ENCODE assay signal across 12 cellular contexts in genomic region chr6:35948725-35949124, GRCh38. TPM values are rescaled to one million over a fixed set of nuclear protein-coding genes. Genes with fewer than 3 reads are reported as not detected.
DNase-seq lines count a peak whose midpoint lies in the region; ATAC-seq and TF ChIP-seq lines count a peak whose summit lies in the region.
"Had no signal": no experiment of that assay in that cellular context is flagged by ENCODE, and none has a peak within 500 bp of the region (broad histone marks: within the 10 kb centered on the region; RNA-seq: fewer than 3 reads in every experiment).

No MANE protein-coding gene starts in this region.

- H3K27ac ChIP-seq in VCaP, result no peak overlapping the region
- H3K27ac ChIP-seq: uterus had no signal

- no peak overlapping the region for H3K27ac Mint-ChIP-seq in immature natural killer cell

- no peaks in the 10 kb centered on the region for H3K4me1 Mint-ChIP-seq in immature natural killer cell

- peak; percentile 49 for TF ChIP-seq CTCF in VCaP (conservative IDR thresholded peaks at IDR 0.05)

- H3K36me3 Mint-ChIP-seq in immature natural killer cell, result no peaks in the 10 kb centered on the region

- ATAC-seq in GM18907 (IDR thresholded peaks at IDR 0.05; ENCODE audit: unreplicated experiment), result no peak

- peak; percentile 37 for DNase-seq in EL
- DNase-seq in M059J (ENCODE audit: low read depth), result peak; percentile 55
- peak; percentile 20 for DNase-seq in kidney tubule cell (ENCODE audit: low spot score)
- no peak for DNase-seq in HuH-7.5 (ENCODE audit: low spot score)
- no peak for DNase-seq in immature natural killer cell
- DNase-seq in nucleus accumbens (lab: John Stamatoyannopoulos, UW), result no peak
- DNase-seq: activated CD4-positive, alpha-beta T cell treated with anti-CD3 and anti-CD28 coated beads, Interleukin-2, amount 50 U/mL, for 48 hours; NCI-H1930; stimulated activated CD4-positive, alpha-beta T cell treated with anti-CD3 and anti-CD28 coated beads, Interleukin-2, amount 100 ng/mL, for 24 hours; uterus had no signal

- no peak overlapping the region for H3K4me3 Mint-ChIP-seq in immature natural killer cell

- peaks cover 0 to 5% (median 2%) of the 10 kb centered on the region in 3 donors for H3K27me3 Mint-ChIP-seq in immature natural killer cell (ENCODE audit: low read depth in 3 of 3)

- H3K9me3 Mint-ChIP-seq in immature natural killer cell, result no peaks in the 10 kb centered on the region

RNA-seq across cellular contexts. Expression of gene SRPK1, which starts 27.8 kb away (rescaled TPM):
- 118 and 138 TPM in 2 replicates for total RNA-seq in M059J (2014; rRNA removed; shearing (Covaris generic))
- polyA plus RNA-seq in immature natural killer cell, result 10 to 100 TPM; 34.4 to 44.7 (median 34.7) TPM

Comparison
In these comparisons a context has a peak if more than half of its experiments do, and no peak if none do; other contexts are left out.
1. DNase-seq: peak in EL (single experiment), M059J (single experiment) and kidney tubule cell (single experiment); none in HuH-7.5 (single experiment), immature natural killer cell (0 of 3) and nucleus accumbens (0 of 56).